26 cellular contexts compared by ENCODE assay signal in the genomic region with DNA sequence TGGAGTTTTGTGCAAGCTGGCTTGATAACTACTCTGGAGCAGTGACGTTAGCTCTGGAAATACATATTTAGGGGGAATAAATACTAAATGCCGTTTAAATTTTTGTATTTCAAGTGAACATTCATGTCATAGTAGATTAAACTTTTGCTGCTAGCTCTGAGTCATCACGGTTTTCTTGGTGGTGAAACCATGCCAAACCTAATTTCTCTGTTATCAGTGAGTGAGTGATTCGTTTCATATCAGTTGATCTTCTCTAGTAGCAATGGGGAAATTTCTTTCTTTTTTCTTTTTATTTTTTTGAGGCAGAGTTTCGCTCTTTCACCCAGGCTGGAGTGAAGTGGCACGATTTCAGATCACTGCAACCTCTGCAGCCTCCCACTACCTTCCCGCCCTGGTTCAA.
A peak's percentile ranks its signal among the peaks of the same experiment; 100 is the strongest.
DNase-seq lines count a peak whose midpoint lies in the region; ATAC-seq, FAIRE-seq and TF ChIP-seq lines count a peak whose summit lies in the region.
"Had no signal": no experiment of that assay in that cellular context is flagged by ENCODE, and none has a peak within 500 bp of the region (broad histone marks: within the 10 kb centered on the region; RNA-seq: fewer than 3 reads in every experiment).

No MANE protein-coding gene starts in this region.

- no peak overlapping the region for H3K9ac ChIP-seq in endothelial cell of umbilical vein (replicated peaks; ENCODE audit: extremely low read depth, insufficient read depth, low read length)

- no peaks in the 10 kb centered on the region for H3K9me3 ChIP-seq in endothelial cell of umbilical vein (replicated peaks; ENCODE audit: control insufficient read depth, insufficient read depth, low read length)
- H3K9me3 ChIP-seq: breast epithelium, HAP-1, right lobe of liver, thyroid gland had no signal

- H4K20me1 ChIP-seq in endothelial cell of umbilical vein (replicated peaks; ENCODE audit: control insufficient read depth, extremely low read depth, insufficient read depth, low read length) = no peaks in the 10 kb centered on the region

- intact Hi-C loops in endothelial cell of umbilical vein (cut with micrococcal nuclease) = no loop called here

- H3K4me3 ChIP-seq in endothelial cell of umbilical vein (replicated peaks in 1 of 3; ENCODE audit: insufficient read depth in 1 of 3, low read depth in 1 of 3, low read length in 3 of 3) = no peak overlapping the region
- H3K4me3 ChIP-seq: breast epithelium, HAP-1, right lobe of liver, thyroid gland had no signal

- no peak overlapping the region for H3K4me2 ChIP-seq in endothelial cell of umbilical vein (ENCODE audit: insufficient read depth, low read length)

- ATAC-seq in GM18505 (IDR thresholded peaks at IDR 0.05; ENCODE audit: unreplicated experiment) (no peak), GM21737 (IDR thresholded peaks at IDR 0.05; ENCODE audit: unreplicated experiment) (no peak), omental fat pad (ENCODE audit: low FRiP score) (no peak)
- ATAC-seq: left ventricle myocardium superior, right lobe of liver, T-helper 17 cell had no signal

- DNase-seq in HS-27A (ENCODE audit: low read depth) = peak; percentile 12
- DNase-seq in RPMI7951 (ENCODE audit: low read depth) = peak; percentile 58
- no peak for DNase-seq in endothelial cell of umbilical vein (ENCODE audit: low read depth, low spot score)
- DNase-seq in urothelium cell line (ENCODE audit: low spot score) = no peak
- DNase-seq in omental fat pad (ENCODE audit: low spot score) = no peak
- DNase-seq: activated CD4-positive, alpha-beta T cell treated with anti-CD3 and anti-CD28 coated beads, Interleukin-2, amount 50 U/mL, for 48 hours; activated naive CD4-positive, alpha-beta T cell treated with Interleukin-2 at 50 U/mL for 16 hours; C1 segment of cervical spinal cord; DMS153; GDM1; glutamatergic neuron; islet precursor cell; left ventricle myocardium superior; NCI-H510A treated with DMSO at 0.1 percent for 48 hours; posterior cingulate gyrus; right lobe of liver; stimulated activated CD4-positive, alpha-beta T cell treated with anti-CD3 and anti-CD28 coated beads, Interleukin-12 subunit alpha, Interleukin-12 subunit beta, amount 100 ng/mL, for 4 hours; stimulated activated CD4-positive, alpha-beta T cell treated with anti-CD3 and anti-CD28 coated beads, Interleukin-4, amount 100 ng/mL, for 1 hour; T-helper 17 cell; thyroid gland had no signal

- no TSS peak for BruUV-seq in endothelial cell of umbilical vein (replicated peaks; lab: Mats Ljungman, UMichigan)

- TF ChIP-seq POLR2A in endothelial cell of umbilical vein (IDR thresholded peaks at IDR 0.05; ENCODE audit: low read depth, low read length) (no peak), GM18505 (IDR thresholded peaks at IDR 0.05; ENCODE audit: borderline replicate concordance, extremely low read depth, insufficient read depth, insufficient read length) (no peak)

- POLR2A ChIA-PET in endothelial cell of umbilical vein (lab: Charles Lee) = no interaction called here

- FAIRE-seq in endothelial cell of umbilical vein (lab: Jason Lieb, UNC) = no peak
- peak; percentile 88 for FAIRE-seq in urothelium cell line (lab: Jason Lieb, UNC)
- FAIRE-seq: colon, TTC549 had no signal

- no peaks in the 10 kb centered on the region for H3K36me3 ChIP-seq in endothelial cell of umbilical vein (ENCODE audit: control insufficient read depth in 2 of 2, extremely low read depth in 1 of 2, insufficient read depth in 2 of 2, low read length in 2 of 2)
- H3K36me3 ChIP-seq: breast epithelium, HAP-1, right lobe of liver, thyroid gland had no signal

- H3K27ac ChIP-seq in endothelial cell of umbilical vein (ENCODE audit: insufficient read depth, low read depth, low read length) = no peak overlapping the region
- H3K27ac ChIP-seq: breast epithelium, right lobe of liver, thyroid gland had no signal

- CTCF ChIA-PET in endothelial cell of umbilical vein (lab: Charles Lee) = no interaction called here

- no peaks in the 10 kb centered on the region for H3K9me1 ChIP-seq in endothelial cell of umbilical vein (replicated peaks; ENCODE audit: control insufficient read depth, extremely low read depth, insufficient read depth, low read length)

- dilution Hi-C loops in endothelial cell of umbilical vein (cut with MboI; ENCODE audit: extremely low pct_ligation_motif_present, low sequenced_read_pairs) = no loop called here

- H3K79me2 ChIP-seq in endothelial cell of umbilical vein (ENCODE audit: control insufficient read depth, insufficient read depth, low read length) = no peaks in the 10 kb centered on the region

- no peak overlapping the region for H2AFZ ChIP-seq in endothelial cell of umbilical vein (ENCODE audit: low read depth, low read length)

- H3K27me3 ChIP-seq in endothelial cell of umbilical vein (ENCODE audit: control insufficient read depth in 2 of 2, insufficient read depth in 2 of 2, low read length in 2 of 2) = no peaks in the 10 kb centered on the region
- H3K27me3 ChIP-seq: breast epithelium, right lobe of liver, thyroid gland had no signal

- H3K4me1 ChIP-seq in endothelial cell of umbilical vein (ENCODE audit: control insufficient read depth, extremely low read depth, insufficient read depth, low read length) = no peaks in the 10 kb centered on the region
- H3K4me1 ChIP-seq: breast epithelium, HAP-1, right lobe of liver had no signal

- TF ChIP-seq CTCF in endothelial cell of umbilical vein (IDR thresholded peaks at IDR 0.05; ENCODE audit: extremely low read depth in 1 of 2, insufficient read depth in 1 of 2, low read depth in 1 of 2, low read length in 2 of 2) = no peak
- TF ChIP-seq CTCF in omental fat pad (IDR thresholded peaks at IDR 0.05) = no peak

TF ChIP-seq in endothelial cell of umbilical vein, 7 proteins besides CTCF, POLR2A, EP300 and RAD21:
- TF ChIP-seq JUN (IDR thresholded peaks at IDR 0.05; ENCODE audit: borderline replicate concordance, insufficient read depth, insufficient read length, low read depth) (no peak), MYC (IDR thresholded peaks at IDR 0.05; ENCODE audit: low read depth, low read length) (no peak), EZH2 (IDR thresholded peaks at IDR 0.05; ENCODE audit: borderline replicate concordance, low read depth, low read length, severe bottlenecking) (no peak), GATA2 (IDR thresholded peaks at IDR 0.05; ENCODE audit: insufficient read depth, insufficient read length, low read depth, low read length) (peak; percentile 28), FOS (IDR thresholded peaks at IDR 0.05; ENCODE audit: borderline replicate concordance, insufficient read depth, low read length) (no peak)
- TF ChIP-seq, protein P1, sequence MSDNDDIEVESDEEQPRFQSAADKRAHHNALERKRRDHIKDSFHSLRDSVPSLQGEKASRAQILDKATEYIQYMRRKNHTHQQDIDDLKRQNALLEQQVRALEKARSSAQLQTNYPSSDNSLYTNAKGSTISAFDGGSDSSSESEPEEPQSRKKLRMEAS (IDR thresholded peaks at IDR 0.05; ENCODE audit: insufficient read depth, insufficient read length) = no peak

Comparison
In these comparisons a context has a peak if more than half of its experiments do, and no peak if none do; other contexts are left out.
1. DNase-seq: peak in HS-27A (single experiment) and RPMI7951 (single experiment); none in endothelial cell of umbilical vein (single experiment), urothelium cell line (single experiment) and omental fat pad (single experiment).